In genomic region chr1:40692429-40692905, GRCh38 we compare ENCODE assay signal across 1 cellular context.
TF ChIP-seq lines count a peak whose summit lies in the region.

No MANE protein-coding gene starts in this region.

TF ChIP-seq in K562, 482 proteins besides CTCF, POLR2A, EP300 and RAD21 (continued from another document):
- TF ChIP-seq THRB (CRISPR knock-in tag; conservative IDR thresholded peaks at IDR 0.05) (peak; percentile 58; the same call in 1 of the 2 replicates), MXI1 (IDR thresholded peaks at IDR 0.05; ENCODE audit: low read depth, low read length) (0 out of 2 replicates have a peak, but pooled peaks have one; percentile 2), RAD51 (IDR thresholded peaks at IDR 0.05; ENCODE audit: borderline replicate concordance, low read depth) (peak; percentile 87), MLX (CRISPR knock-in tag; conservative IDR thresholded peaks at IDR 0.05) (0 out of 4 replicates have a peak, but pooled peaks of 1 of the 2 experiments have one; percentile 44), ELF1 (tag; IDR thresholded peaks at IDR 0.05) (no peak), USF1 (CRISPR knock-in tag; IDR thresholded peaks at IDR 0.05) (peak; percentile 85), ZNF224 (CRISPR knock-in tag; IDR thresholded peaks at IDR 0.05) (peak; percentile 13; the same call in 1 of the 2 replicates), ETV6 (IDR thresholded peaks at IDR 0.05; ENCODE audit: borderline replicate concordance in 1 of 2, low read depth in 2 of 2, low read length in 1 of 2) (no peak), ETV6 (CRISPR knock-in tag; IDR thresholded peaks at IDR 0.05; ENCODE audit: borderline replicate concordance) (0 out of 2 replicates have a peak, but pooled peaks have one; percentile 36), CC2D1A (IDR thresholded peaks at IDR 0.05) (peak; percentile 34; the same call in 1 of the 2 replicates), XRCC4 (IDR thresholded peaks at IDR 0.05; ENCODE audit: extremely low read depth, insufficient read depth, insufficient read length) (no peak), RREB1 (CRISPR knock-in tag; IDR thresholded peaks at IDR 0.05) (no peak), CHD1 (IDR thresholded peaks at IDR 0.05; ENCODE audit: low read length) (peak; percentile 48), NR4A1 (CRISPR knock-in tag; IDR thresholded peaks at IDR 0.05) (0 out of 2 replicates have a peak, but pooled peaks have one; percentile 18), NR4A1 (tag; IDR thresholded peaks at IDR 0.05) (no peak), TRIM25 (IDR thresholded peaks at IDR 0.05; ENCODE audit: borderline replicate concordance) (peak; percentile 78; the same call in 1 of the 2 replicates), ZC3H4 (CRISPR knock-in tag; IDR thresholded peaks at IDR 0.05; ENCODE audit: borderline replicate concordance) (peak; percentile 72; the same call in 1 of the 2 replicates), JUNB (CRISPR knock-in tag; conservative IDR thresholded peaks at IDR 0.05) (no peak), CBFA2T2 (conservative IDR thresholded peaks at IDR 0.05) (peak; percentile 54), TFE3 (CRISPR knock-in tag; IDR thresholded peaks at IDR 0.05) (peak; percentile 63), SNIP1 (IDR thresholded peaks at IDR 0.05; ENCODE audit: low read depth) (no peak), KLF13 (tag; IDR thresholded peaks at IDR 0.05; ENCODE audit: borderline replicate concordance, low read depth) (peak; percentile 29; the same call in 1 of the 2 replicates), E2F1 (CRISPR knock-in tag; IDR thresholded peaks at IDR 0.05) (no peak), FOXK1 (CRISPR knock-in tag; IDR thresholded peaks at IDR 0.05; ENCODE audit: borderline replicate concordance) (0 out of 2 replicates have a peak, but pooled peaks have one; percentile 13), SMARCE1 (IDR thresholded peaks at IDR 0.05) (peak; percentile 47), ZBTB17 (CRISPR knock-in tag; IDR thresholded peaks at IDR 0.05) (0 out of 2 replicates have a peak, but pooled peaks have one; percentile 36), LEF1 (IDR thresholded peaks at IDR 0.05) (0 out of 2 replicates have a peak, but pooled peaks have one; percentile 29), KLF1 (tag; IDR thresholded peaks at IDR 0.05) (no peak), SMARCC2 (IDR thresholded peaks at IDR 0.05; ENCODE audit: low read depth) (peak; percentile 20; the same call in 1 of the 2 replicates), TOE1 (IDR thresholded peaks at IDR 0.05; ENCODE audit: borderline replicate concordance) (peak; percentile 51), TOE1 (CRISPR knock-in tag; IDR thresholded peaks at IDR 0.05; ENCODE audit: borderline replicate concordance, low read depth) (no peak), NBN (IDR thresholded peaks at IDR 0.05; ENCODE audit: low read depth) (peak; percentile 53; the same call in 1 of the 2 replicates), ZBTB8A (IDR thresholded peaks at IDR 0.05; ENCODE audit: partially characterized antibody) (no peak), KLF6 (CRISPR knock-in tag; IDR thresholded peaks at IDR 0.05; ENCODE audit: borderline replicate concordance) (no peak), HDAC2 (IDR thresholded peaks at IDR 0.05) (peak; percentile 59; the same call in 1 of the 2 replicates), CBX1 (IDR thresholded peaks at IDR 0.05; ENCODE audit: low read depth) (no peak), USF2 (CRISPR knock-in tag; IDR thresholded peaks at IDR 0.05) (peak; percentile 78)
